31 cellular contexts compared by ENCODE assay signal in the genomic region with DNA sequence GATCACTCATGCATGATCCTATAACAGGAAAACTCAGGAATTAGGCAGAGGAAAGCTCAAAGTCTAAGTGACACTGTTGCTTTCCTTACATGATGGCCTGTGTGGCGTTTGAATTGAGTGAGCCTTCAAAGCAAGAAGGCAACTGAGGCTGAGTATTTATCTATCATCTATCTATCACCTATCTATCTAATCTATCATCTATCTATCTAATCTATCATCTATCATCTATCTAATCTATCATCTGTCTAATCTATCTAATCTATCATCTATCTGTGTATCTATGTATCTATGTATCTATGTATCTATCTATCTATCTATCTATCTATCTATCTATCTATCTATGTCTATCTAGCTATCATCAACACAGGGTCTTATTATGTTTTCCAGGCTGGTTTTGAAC. TPM values are rescaled to one million over a fixed set of nuclear protein-coding genes. Genes with fewer than 3 reads are reported as not detected.
DNase-seq lines count a peak whose midpoint lies in the region; ATAC-seq, FAIRE-seq and TF ChIP-seq lines count a peak whose summit lies in the region.
"Had no signal": no experiment of that assay in that cellular context is flagged by ENCODE, and none has a peak within 500 bp of the region (broad histone marks: within the 10 kb centered on the region; RNA-seq: fewer than 3 reads in every experiment).

No MANE protein-coding gene starts in this region.

- H3K36me3 ChIP-seq in K562 (ENCODE audit: control insufficient read depth, insufficient read depth, low read length) (no peaks in the 10 kb centered on the region), esophagus muscularis mucosa (no peaks in the 10 kb centered on the region)
- H3K36me3 ChIP-seq: BE2C; BLaER1; BLaER1 treated with 17β-estradiol and CSF1 and Interleukin-3, amounts not matched to agents 10 nM and 100 nM had no signal

- TF ChIP-seq CTCF in K562 (IDR thresholded peaks at IDR 0.05 in 2 of 3, conservative IDR thresholded peaks at IDR 0.05 in 1 of 3; ENCODE audit: insufficient read depth in 2 of 3, low read depth in 1 of 3, low read length in 3 of 3) = no peak
- no peak for TF ChIP-seq CTCF in esophagus muscularis mucosa (IDR thresholded peaks at IDR 0.05)

- no TSS peak for BruUV-seq in K562 (replicated peaks; lab: Mats Ljungman, UMichigan)

- no peak overlapping the region for H3K27ac ChIP-seq in K562 (ENCODE audit: extremely low read depth, low read depth, low read length)
- H3K27ac ChIP-seq in esophagus muscularis mucosa (replicated peaks in 1 of 4) = no peak overlapping the region
- H3K27ac ChIP-seq: 22Rv1; A549; BLaER1; BLaER1 treated with 17β-estradiol and CSF1 and Interleukin-3, amounts not matched to agents 10 nM and 100 nM; C4-2B had no signal

- H3K27me3 ChIP-seq in K562 (ENCODE audit: control insufficient read depth in 2 of 2, insufficient read depth in 2 of 2, low read length in 2 of 2) = peaks cover 0 to 24% of the 10 kb centered on the region in 2 experiments; a peak in 4 of 5 replicates
- H3K27me3 ChIP-seq in esophagus muscularis mucosa = no peaks in the 10 kb centered on the region
- H3K27me3 ChIP-seq: BE2C; BLaER1; BLaER1 treated with 17β-estradiol and CSF1 and Interleukin-3, amounts not matched to agents 10 nM and 100 nM had no signal

- CTCF ChIA-PET in K562 (lab: Yijun Ruan, JAX; ENCODE audit: low intra/inter-chr PET ratio) = no interaction called here

- ATAC-seq in K562 = no peak
- ATAC-seq: A549; CD8-positive, alpha-beta T cell had no signal

- H3K9me1 ChIP-seq in K562 (ENCODE audit: control insufficient read depth, insufficient read depth, low read length) = no peaks in the 10 kb centered on the region

- no peaks in the 10 kb centered on the region for H3K79me2 ChIP-seq in K562 (ENCODE audit: control insufficient read depth, insufficient read depth, low read length)

- H3K9me3 ChIP-seq in K562 (replicated peaks; ENCODE audit: control insufficient read depth, insufficient read depth, low read depth, low read length) = no peaks in the 10 kb centered on the region
- H3K9me3 ChIP-seq in esophagus muscularis mucosa = no peaks in the 10 kb centered on the region
- H3K9me3 ChIP-seq: A549; BE2C; BLaER1; BLaER1 treated with 17β-estradiol and CSF1 and Interleukin-3, amounts not matched to agents 10 nM and 100 nM; Caco-2 had no signal

- H3K4me3 ChIP-seq in K562 = no peak overlapping the region
- no peak overlapping the region for H3K4me3 ChIP-seq in esophagus muscularis mucosa
- H3K4me3 ChIP-seq: A549; BLaER1; BLaER1 treated with 17β-estradiol and CSF1 and Interleukin-3, amounts not matched to agents 10 nM and 100 nM had no signal

- POLR2A ChIA-PET in K562 (lab: Yijun Ruan, JAX) = interaction anchor here (3.5 to 4.0 kb wide), 2 partner anchors 9 to 41 kb away, joined by 16 to 18 read pairs; a partner anchor contains a TSS

- no peak overlapping the region for H2AFZ ChIP-seq in K562 (ENCODE audit: low read depth, low read length)

- no peak for FAIRE-seq in K562 (lab: Jason Lieb, UNC)
- FAIRE-seq: A204.1, A549, D721Med had no signal

- H3K4me1 ChIP-seq in K562 (replicated peaks in 1 of 2; ENCODE audit: control insufficient read depth in 2 of 2, insufficient read depth in 2 of 2, low read length in 2 of 2) = peaks cover 11 to 21% of the 10 kb centered on the region in 2 experiments; a peak in 4 of 5 replicates
- peaks cover 0 to 5% (median 0%) of the 10 kb centered on the region in 4 donors for H3K4me1 ChIP-seq in esophagus muscularis mucosa
- H3K4me1 ChIP-seq: A549, BE2C, Caco-2 had no signal

- H3K9ac ChIP-seq in K562 (ENCODE audit: insufficient read depth in 1 of 2, low read depth in 2 of 2, low read length in 2 of 2) = no peak overlapping the region
- H3K9ac ChIP-seq: BLaER1; BLaER1 treated with 17β-estradiol and CSF1 and Interleukin-3, amounts not matched to agents 10 nM and 100 nM had no signal

- WGBS in K562 (ENCODE audit: insufficient coverage, low coverage, missing lambda C conversion rate) = 0% methylated on average over 1 of the region's 1 CpG
- WGBS in esophagus muscularis mucosa = 83% methylated on average over 1 of the region's 1 CpG

- H3K4me2 ChIP-seq in K562 (ENCODE audit: insufficient read depth, low read length) = no peak overlapping the region
- H3K4me2 ChIP-seq: A549; BLaER1; BLaER1 treated with 17β-estradiol and CSF1 and Interleukin-3, amounts not matched to agents 10 nM and 100 nM had no signal

- H4K20me1 ChIP-seq in K562 (replicated peaks; ENCODE audit: control insufficient read depth, insufficient read depth, low read length) = no peaks in the 10 kb centered on the region
- H4K20me1 ChIP-seq: BLaER1; BLaER1 treated with 17β-estradiol and CSF1 and Interleukin-3, amounts not matched to agents 10 nM and 100 nM had no signal

- TF ChIP-seq POLR2A in K562 (conservative IDR thresholded peaks at IDR 0.05) (no peak), esophagus muscularis mucosa (IDR thresholded peaks at IDR 0.05; ENCODE audit: low read depth) (no peak)

- TF ChIP-seq RAD21 in K562 (CRISPR knock-in tag; conservative IDR thresholded peaks at IDR 0.05 in 1 of 2, IDR thresholded peaks at IDR 0.05 in 1 of 2) = no peak

- DNase-seq in K562 (ENCODE audit: extremely low read depth in 1 of 4, low spot score in 3 of 4) (no peak), esophagus muscularis mucosa (ENCODE audit: extremely low spot score) (peak; percentile 8), COLO668 (lab: John Stamatoyannopoulos, UW; ENCODE audit: unreplicated experiment) (no peak), GM03348 (ENCODE audit: low spot score) (no peak)
- DNase-seq: 8988T; ACHN; AML-193; BE2C; C1 segment of cervical spinal cord; Caco-2; Calu3; CD4-positive, alpha-beta memory T cell; CD4-positive, alpha-beta T cell; CD4-positive, CD25-positive, alpha-beta regulatory T cell; CD8-positive, alpha-beta memory T cell; CD8-positive, alpha-beta T cell; COR-L47; DMS 273 treated with DMSO at 0.1 percent for 48 hours; DMS153; DMS53; DMS79; DMS79 treated with DMSO at 0.1 percent for 48 hours; DND-41; EL had no signal

- TF ChIP-seq EP300 in K562 (IDR thresholded peaks at IDR 0.05; ENCODE audit: low read length) (no peak), esophagus muscularis mucosa (IDR thresholded peaks at IDR 0.05) (no peak)

- in situ Hi-C loops in K562 (cut with MboI) = loop anchor here (25.0 kb wide), 1 partner anchor 206 kb away; no protein-coding TSS in a partner anchor

- intact Hi-C loops in K562 (cut with micrococcal nuclease) (no loop called here), esophagus muscularis mucosa (cut with DNase I) (no loop called here)

TF ChIP-seq in K562, 482 proteins besides CTCF, POLR2A, EP300 and RAD21 (continues in another document):
- TF ChIP-seq MTA1 (IDR thresholded peaks at IDR 0.05; ENCODE audit: borderline replicate concordance) = peak; percentile 96
- peak; percentile 95; the same call in 1 of the 2 replicates for TF ChIP-seq ZC3H11A (IDR thresholded peaks at IDR 0.05; ENCODE audit: low read depth, low read length)
- 0 out of 4 replicates have a peak, but pooled peaks of 1 of the 2 experiments have one; percentile 46 for TF ChIP-seq ARNT (IDR thresholded peaks at IDR 0.05)
- peak; percentile 98 for TF ChIP-seq DACH1 (IDR thresholded peaks at IDR 0.05; ENCODE audit: partially characterized antibody)
- peak in 1 of 2 experiments; percentile 63; a peak in 2 of 4 replicates for TF ChIP-seq HDAC1 (IDR thresholded peaks at IDR 0.05)
- TF ChIP-seq POLR2AphosphoS2 (IDR thresholded peaks at IDR 0.05; ENCODE audit: low read length) = no peak
- TF ChIP-seq GABPB2 (CRISPR knock-in tag; conservative IDR thresholded peaks at IDR 0.05) = no peak
- TF ChIP-seq, protein P1, sequence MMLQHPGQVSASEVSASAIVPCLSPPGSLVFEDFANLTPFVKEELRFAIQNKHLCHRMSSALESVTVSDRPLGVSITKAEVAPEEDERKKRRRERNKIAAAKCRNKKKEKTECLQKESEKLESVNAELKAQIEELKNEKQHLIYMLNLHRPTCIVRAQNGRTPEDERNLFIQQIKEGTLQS (IDR thresholded peaks at IDR 0.05) = no peak
- TF ChIP-seq, protein P1 (CRISPR knock-in tag; conservative IDR thresholded peaks at IDR 0.05) = no peak
- no peak for TF ChIP-seq ZNF41 (CRISPR knock-in tag; conservative IDR thresholded peaks at IDR 0.05)
- TF ChIP-seq CREBBP (IDR thresholded peaks at IDR 0.05; ENCODE audit: low read depth, low read length) = peak; percentile 86
- no peak for TF ChIP-seq TAF9B (IDR thresholded peaks at IDR 0.05; ENCODE audit: partially characterized antibody)
- peak; percentile 77; the same call in 1 of the 2 replicates for TF ChIP-seq HDAC2 (IDR thresholded peaks at IDR 0.05)

RNA-seq across cellular contexts. Expression of a gene that starts 41.8 kb away (rescaled TPM):
- 137 and 633 TPM in 2 replicates for total RNA-seq in K562 (2011; cell fraction: chromatin; rRNA removed; ENCODE audit: low replicate concordance)
- total RNA-seq in K562 (2011; cell fraction: nucleolus; rRNA removed) = 47.0 and 65.4 TPM in 2 replicates
- 148 and 223 TPM in 2 replicates for total RNA-seq in K562 (2011; cell fraction: nucleoplasm; rRNA removed)
- total RNA-seq in K562 (2014; rRNA removed) (182 and 286 TPM in 2 replicates), K562 (2014; rRNA removed; fragmentation: Illumina TruSeq; extraction: Trizol) (206 and 262 TPM in 2 replicates), K562 (2015; rRNA removed; fragmentation: Illumina TruSeq; extraction: Trizol) (253 and 263 TPM in 2 replicates), K562 (2021) (144 and 165 TPM in 2 replicates), esophagus muscularis mucosa (10 to 100 TPM; 69.7 to 90.1 (median 75.4) TPM)
- polyA plus RNA-seq in K562 (2011; rRNA removed) (96.1 and 102 TPM in 2 replicates), K562 (2014; fragmentation: Illumina TruSeq; extraction: Trizol) (165 and 195 TPM in 2 replicates), K562 (2014; fragmentation: Nextera tagmentation; extraction: Ambion mirVana) (10 to 100 TPM; 65.4 to 87.3 TPM), K562 (2014; rRNA removed) (93.8 and 116 TPM in 2 replicates)
- polyA plus RNA-seq in K562 (2011; cell fraction: cytosol; rRNA removed) = 23.3 and 33.3 TPM in 2 replicates
- 105 and 150 TPM in 2 replicates for polyA plus RNA-seq in K562 (2011; cell fraction: nucleus; rRNA removed)
- polyA plus RNA-seq in K562 (2012) = 53.6 and 80.8 TPM in 2 replicates
- polyA minus RNA-seq in K562 (2011; rRNA and poly(A)+ RNA removed) = 302 and 350 TPM in 2 replicates
- polyA minus RNA-seq in K562 (2011; cell fraction: cytosol; rRNA and poly(A)+ RNA removed) = 82.9 and 149 TPM in 2 replicates
- polyA minus RNA-seq in K562 (2011; cell fraction: nucleus; rRNA and poly(A)+ RNA removed) = 169 and 344 TPM in 2 replicates
